ENCODE assay signal across 1 cellular context in the genomic region with DNA sequence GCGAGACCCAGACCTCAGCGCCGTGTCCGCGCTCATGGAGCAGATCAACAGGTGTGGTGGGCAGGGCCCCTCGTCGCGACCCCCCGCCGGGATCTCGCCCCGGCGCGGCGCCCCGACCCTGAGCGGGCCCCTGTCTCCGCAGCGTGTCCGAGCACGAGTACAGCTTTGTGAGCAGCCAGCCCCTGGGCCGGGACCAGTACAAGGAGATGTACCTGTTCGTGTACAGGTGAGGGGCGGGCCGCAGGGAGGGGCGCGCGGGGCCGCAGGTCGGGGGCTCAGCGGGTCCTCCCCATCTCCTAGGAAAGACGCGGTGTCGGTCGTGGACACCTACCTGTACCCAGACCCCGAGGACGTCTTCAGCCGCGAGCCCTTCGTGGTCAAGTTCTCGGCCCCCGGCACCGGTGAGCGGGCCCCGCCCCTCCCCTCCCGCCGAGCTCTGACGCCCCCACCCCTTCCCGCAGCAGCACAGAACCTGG.
A peak's percentile ranks its signal among the peaks of the same experiment; 100 is the strongest.
TF ChIP-seq lines count a peak whose summit lies in the region.

No MANE protein-coding gene starts in this region.

TF ChIP-seq in WTC11, 78 proteins besides CTCF, POLR2A, EP300 and RAD21:
- TF ChIP-seq, protein P1, sequence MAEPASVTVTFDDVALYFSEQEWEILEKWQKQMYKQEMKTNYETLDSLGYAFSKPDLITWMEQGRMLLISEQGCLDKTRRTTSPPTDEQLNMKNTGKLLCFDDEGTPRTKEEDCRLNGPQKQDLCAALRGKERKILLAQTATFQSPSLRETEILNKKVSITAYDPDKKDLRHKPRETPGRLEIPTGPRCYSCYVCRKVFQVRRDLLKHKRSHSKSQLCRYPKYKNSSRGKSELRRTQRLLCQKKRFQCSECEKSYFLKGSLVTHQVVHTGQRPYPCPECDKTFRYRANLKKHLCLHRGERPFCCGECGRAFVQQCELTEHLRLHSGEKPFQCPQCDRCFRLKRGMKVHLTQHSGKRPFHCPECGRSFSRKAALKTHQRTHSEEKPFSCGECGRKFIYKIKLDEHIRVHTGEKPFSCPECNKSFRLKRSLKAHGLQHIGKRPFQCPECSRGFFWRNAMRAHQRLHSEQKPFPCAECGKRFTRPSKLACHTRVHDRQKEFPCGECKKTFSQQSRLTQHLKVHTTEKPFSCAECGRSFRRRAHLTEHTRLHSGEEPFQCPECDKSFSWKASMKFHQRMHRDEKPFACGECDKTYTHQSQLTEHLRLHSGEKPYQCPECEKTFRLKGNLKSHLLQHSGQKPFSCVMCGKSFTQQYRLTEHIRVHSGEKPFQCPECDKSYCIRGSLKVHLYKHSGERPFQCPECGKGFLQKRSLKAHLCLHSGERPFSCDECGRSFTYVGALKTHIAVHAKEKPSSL (CRISPR knock-in tag; conservative IDR thresholded peaks at IDR 0.05) = no peak
- TF ChIP-seq ZNF263 (CRISPR knock-in tag; IDR thresholded peaks at IDR 0.05; ENCODE audit: low read depth) = 0 out of 2 replicates have a peak, but pooled peaks have one; percentile 12
